Comparison of ENCODE assay signal across 19 cellular contexts in genomic region chr9:7507539-7508251, GRCh38.
"Had no signal": no experiment of that assay in that cellular context is flagged by ENCODE, and none has a peak within 500 bp of the region (broad histone marks: within the 10 kb centered on the region; RNA-seq: fewer than 3 reads in every experiment).

No MANE protein-coding gene starts in this region.

- H3K27ac ChIP-seq: HL-60, KMS-11 had no signal

- DNase-seq: Kasumi-1, MM.1S, NCI-H1092 treated with DMSO at 0.1 percent for 48 hours, NCI-H1436, NCI-H187, NCI-H2029, NCI-H2081 treated with DMSO at 0.1 percent for 48 hours, NCI-H2171, NCI-H226, NCI-H446, NCI-H510A, NCI-H524 treated with DMSO at 0.1 percent for 48 hours, RPMI8226, SIG-M5, SK-N-SH, SW 1271 had no signal

- ATAC-seq: K562 had no signal

- H3K9me3 ChIP-seq: SK-N-SH had no signal

- H3K4me3 ChIP-seq: K562 had no signal
